Comparison of ENCODE assay signal across 5 cellular contexts in genomic region chr16:23595246-23595950, GRCh38. TPM values are rescaled to one million over a fixed set of nuclear protein-coding genes. Genes with fewer than 3 reads are reported as not detected.
DNase-seq lines count a peak whose midpoint lies in the region; ATAC-seq, FAIRE-seq and TF ChIP-seq lines count a peak whose summit lies in the region.

No MANE protein-coding gene starts in this region.

- H3K36me3 ChIP-seq in GM12878 (ENCODE audit: control insufficient read depth in 2 of 2, insufficient read depth in 2 of 2, low read length in 1 of 2), result peaks cover 6 to 13% of the 10 kb centered on the region in 2 experiments

- CTCF ChIA-PET in GM12878 (lab: Yijun Ruan, JAX), result no interaction called here

- TF ChIP-seq CTCF in GM12878 (IDR thresholded peaks at IDR 0.05 in 2 of 3, conservative IDR thresholded peaks at IDR 0.05 in 1 of 3; ENCODE audit: control insufficient read depth in 2 of 3, extremely low read depth in 1 of 3, insufficient read depth in 1 of 3, low read depth in 3 of 3, low read length in 3 of 3), result no peak
- no peak for TF ChIP-seq CTCF in natural killer cell (IDR thresholded peaks at IDR 0.05)

- TF ChIP-seq EP300 in GM12878 (IDR thresholded peaks at IDR 0.05; ENCODE audit: borderline replicate concordance in 1 of 2, control insufficient read depth in 1 of 2, low read depth in 2 of 2, low read length in 2 of 2), result no peak

- H3K4me3 Mint-ChIP-seq in natural killer cell, result peak overlapping the region; percentile 81

- intact Hi-C loops in GM12878 (cut with micrococcal nuclease; ENCODE audit: unreplicated experiment), result loop anchor here (5.0 kb wide), 1 partner anchor 88 kb away; no protein-coding TSS in a partner anchor
- intact Hi-C loops in natural killer cell (cut with micrococcal nuclease), result no loop called here
- intact Hi-C loops in posterior vena cava (cut with DNase I), result no loop called here

- H3K4me2 ChIP-seq in GM12878 (ENCODE audit: control insufficient read depth, insufficient read depth), result peak overlapping the region; percentile 64

- DNase-seq in GM12878 (ENCODE audit: low read depth, low spot score) (no peak), natural killer cell (no peak), posterior vena cava (ENCODE audit: low spot score) (no peak)
- no peak for DNase-seq in activated CD4-positive, CD25-positive, alpha-beta regulatory T cell (lab: John Stamatoyannopoulos, UW)

- H3K4me1 ChIP-seq in GM12878 (ENCODE audit: control insufficient read depth, insufficient read depth, low read length), result peaks cover 16% of the 10 kb centered on the region

- peak; percentile 3 for ATAC-seq in HG03565 (IDR thresholded peaks at IDR 0.05; ENCODE audit: unreplicated experiment)
- peak; percentile 9 for ATAC-seq in GM12878
- no peak for ATAC-seq in natural killer cell

- no peaks in the 10 kb centered on the region for H3K27me3 Mint-ChIP-seq in natural killer cell (ENCODE audit: low read depth in 2 of 2)

- peak overlapping the region in 1 of 2 donors; percentile 75 for H3K27ac Mint-ChIP-seq in natural killer cell

- no peak for TF ChIP-seq RAD21 in GM12878 (IDR thresholded peaks at IDR 0.05; ENCODE audit: insufficient read depth, low read depth, low read length)

- no peak for TF ChIP-seq POLR2A in GM12878 (IDR thresholded peaks at IDR 0.05; ENCODE audit: low read depth, low read length)

- no peaks in the 10 kb centered on the region for H3K27me3 ChIP-seq in GM12878 (replicated peaks in 1 of 2; ENCODE audit: control insufficient read depth in 2 of 2, insufficient read depth in 2 of 2, low read length in 1 of 2)

- RAD21 ChIA-PET in GM12878 (lab: Charles Lee; ENCODE audit: unreplicated experiment), result interaction anchor here (1.8 kb wide), 1 partner anchor 37 kb away, joined by 13 read pairs; the partner anchor contains the start of genes EARS2 and UBFD1

- H4K20me1 ChIP-seq in GM12878 (ENCODE audit: control insufficient read depth, insufficient read depth), result no peaks in the 10 kb centered on the region; the same call in 1 of the 2 replicates

- POLR2A ChIA-PET in GM12878 (lab: Charles Lee), result no interaction called here

- H3K9me3 Mint-ChIP-seq in natural killer cell, result no peaks in the 10 kb centered on the region

- in situ Hi-C loops in GM12878 (cut with MboI), result no loop called here

- peaks cover 44% of the 10 kb centered on the region for H3K79me2 ChIP-seq in GM12878 (ENCODE audit: control insufficient read depth, insufficient read depth, low read length)

- SMC1A ChIA-PET in GM12878 (lab: Charles Lee; ENCODE audit: uncharacterized antibody, unreplicated experiment), result no interaction called here

- no peaks in the 10 kb centered on the region for H3K9me3 ChIP-seq in GM12878 (replicated peaks; ENCODE audit: control insufficient read depth, insufficient read depth, low read length)

- H3K36me3 Mint-ChIP-seq in natural killer cell, result no peaks in the 10 kb centered on the region

- peak overlapping the region; percentile 82 for H3K4me3 ChIP-seq in GM12878

- H2AFZ ChIP-seq in GM12878 (ENCODE audit: control insufficient read depth, low read depth, low read length), result peak overlapping the region; percentile 93

- no peak for FAIRE-seq in GM12878 (lab: Jason Lieb, UNC)

- 33% methylated on average over 34 of the region's 34 CpGs for WGBS in GM12878 (ENCODE audit: insufficient coverage, insufficient replicate concordance, low lambda C conversion rate, missing lambda C conversion rate)

- H3K9ac ChIP-seq in GM12878 (ENCODE audit: control insufficient read depth, insufficient read depth, low read length), result peak overlapping the region; percentile 89

- BruUV-seq in GM12878 (replicated peaks; lab: Mats Ljungman, UMichigan), result TSS peak; percentile 73

- peak overlapping the region; percentile 77 for H3K27ac ChIP-seq in GM12878 (ENCODE audit: control insufficient read depth, insufficient read depth)

- H3K4me1 Mint-ChIP-seq in natural killer cell, result peaks cover 12 to 32% of the 10 kb centered on the region in 2 donors

RNA-seq across cellular contexts. Expression of gene NDUFAB1, which starts 0.7 kb away (rescaled TPM):
- total RNA-seq in GM12878 (2013; cell fraction: nucleolus; rRNA removed), result 11.1 and 12.3 TPM in 2 replicates
- total RNA-seq in GM12878 (2014; rRNA removed), result 258 and 271 TPM in 2 replicates
- 115 and 123 TPM in 2 replicates for total RNA-seq in GM12878 (2014; rRNA removed; fragmentation: Illumina TruSeq; extraction: Trizol)
- 131 and 137 TPM in 2 replicates for total RNA-seq in GM12878 (2021)
- polyA plus RNA-seq in GM12878 (2011; ENCODE audit: low read depth), result 86.6 TPM
- 237 and 375 TPM in 2 replicates for polyA plus RNA-seq in GM12878 (2011; rRNA removed)
- polyA plus RNA-seq in GM12878 (2011; cell fraction: cytosol; rRNA removed), result 185 and 215 TPM in 2 replicates
- polyA plus RNA-seq in GM12878 (2011; cell fraction: nucleus; rRNA removed), result 124 and 138 TPM in 2 replicates
- polyA plus RNA-seq in GM12878 (2012), result 126 and 136 TPM in 2 replicates
- 64.1 and 79.9 TPM in 2 replicates for polyA plus RNA-seq in GM12878 (2014; fragmentation: Illumina TruSeq; extraction: Trizol)
- polyA plus RNA-seq in GM12878 (2014; fragmentation: Nextera tagmentation; extraction: Ambion mirVana), result 100 to 1,000 TPM in 1 of 2 experiments, 10 to 100 TPM in 1; 99.8 to 226 TPM
- 325 and 378 TPM in 2 replicates for polyA plus RNA-seq in GM12878 (2014; rRNA removed)
- polyA plus RNA-seq in GM12878 (2016; fragmentation: Nextera tagmentation; extraction: Ambion mirVana), result 100 to 1,000 TPM; 564 to 584 TPM
- 22.7 and 25.8 TPM in 2 replicates for polyA minus RNA-seq in GM12878 (2011; rRNA and poly(A)+ RNA removed)
- polyA minus RNA-seq in GM12878 (2011; cell fraction: cytosol; rRNA and poly(A)+ RNA removed), result 35.7 and 37.4 TPM in 2 replicates
- polyA minus RNA-seq in GM12878 (2011; cell fraction: nucleus; rRNA and poly(A)+ RNA removed), result 9.4 and 18.8 TPM in 2 replicates
- total RNA-seq in natural killer cell, result 10 to 100 TPM; 27.3 to 30.5 (median 28.3) TPM
- 10 to 100 TPM; 56.1 to 61.0 TPM for total RNA-seq in posterior vena cava

RNA-seq across cellular contexts. Expression of gene UBFD1, which starts 37.9 kb away (rescaled TPM):
- 85.8 and 94.9 TPM in 2 replicates for total RNA-seq in GM12878 (2013; cell fraction: nucleolus; rRNA removed)
- total RNA-seq in GM12878 (2014; rRNA removed), result 31.3 and 38.3 TPM in 2 replicates
- 18.1 and 19.0 TPM in 2 replicates for total RNA-seq in GM12878 (2014; rRNA removed; fragmentation: Illumina TruSeq; extraction: Trizol)
- 45.8 and 48.5 TPM in 2 replicates for total RNA-seq in GM12878 (2021)
- polyA plus RNA-seq in GM12878 (2011; ENCODE audit: low read depth), result 14.2 TPM
- polyA plus RNA-seq in GM12878 (2011; rRNA removed), result 37.6 and 41.9 TPM in 2 replicates
- 36.0 and 38.8 TPM in 2 replicates for polyA plus RNA-seq in GM12878 (2011; cell fraction: cytosol; rRNA removed)
- polyA plus RNA-seq in GM12878 (2011; cell fraction: nucleus; rRNA removed), result 47.5 and 49.8 TPM in 2 replicates
- 20.5 and 20.8 TPM in 2 replicates for polyA plus RNA-seq in GM12878 (2012)
- polyA plus RNA-seq in GM12878 (2014; fragmentation: Illumina TruSeq; extraction: Trizol), result 23.4 and 23.7 TPM in 2 replicates
- 1 to 10 TPM; 7.3 to 7.9 TPM for polyA plus RNA-seq in GM12878 (2014; fragmentation: Nextera tagmentation; extraction: Ambion mirVana)
- 31.1 and 40.7 TPM in 2 replicates for polyA plus RNA-seq in GM12878 (2014; rRNA removed)
- 10 to 100 TPM; 33.2 to 38.6 TPM for polyA plus RNA-seq in GM12878 (2016; fragmentation: Nextera tagmentation; extraction: Ambion mirVana)
- 34.2 and 37.5 TPM in 2 replicates for polyA minus RNA-seq in GM12878 (2011; rRNA and poly(A)+ RNA removed)
- 8.0 and 10.4 TPM in 2 replicates for polyA minus RNA-seq in GM12878 (2011; cell fraction: cytosol; rRNA and poly(A)+ RNA removed)
- 29.4 and 42.0 TPM in 2 replicates for polyA minus RNA-seq in GM12878 (2011; cell fraction: nucleus; rRNA and poly(A)+ RNA removed)
- total RNA-seq in natural killer cell, result 10 to 100 TPM; 51.4 to 65.8 (median 63.6) TPM
- 10 to 100 TPM; 37.3 to 37.4 TPM for total RNA-seq in posterior vena cava

RNA-seq across cellular contexts. Expression of gene EARS2, which starts 38.2 kb away (rescaled TPM):
- total RNA-seq in GM12878 (2013; cell fraction: nucleolus; rRNA removed), result 85.7 and 98.9 TPM in 2 replicates
- total RNA-seq in GM12878 (2014; rRNA removed), result 38.0 and 39.0 TPM in 2 replicates
- total RNA-seq in GM12878 (2014; rRNA removed; fragmentation: Illumina TruSeq; extraction: Trizol), result 36.7 TPM in 2 replicates
- 28.8 and 32.1 TPM in 2 replicates for total RNA-seq in GM12878 (2021)
- 32.3 TPM for polyA plus RNA-seq in GM12878 (2011; ENCODE audit: low read depth)
- polyA plus RNA-seq in GM12878 (2011; rRNA removed), result 63.0 and 65.9 TPM in 2 replicates
- 107 and 120 TPM in 2 replicates for polyA plus RNA-seq in GM12878 (2011; cell fraction: cytosol; rRNA removed)
- 90.6 and 122 TPM in 2 replicates for polyA plus RNA-seq in GM12878 (2011; cell fraction: nucleus; rRNA removed)
- polyA plus RNA-seq in GM12878 (2012), result 16.5 and 17.4 TPM in 2 replicates
- polyA plus RNA-seq in GM12878 (2014; fragmentation: Illumina TruSeq; extraction: Trizol), result 41.3 and 47.9 TPM in 2 replicates
- polyA plus RNA-seq in GM12878 (2014; fragmentation: Nextera tagmentation; extraction: Ambion mirVana), result 10 to 100 TPM; 12.9 to 27.0 TPM
- polyA plus RNA-seq in GM12878 (2014; rRNA removed), result 27.3 and 39.8 TPM in 2 replicates
- polyA plus RNA-seq in GM12878 (2016; fragmentation: Nextera tagmentation; extraction: Ambion mirVana), result 10 to 100 TPM; 31.0 to 34.8 TPM
- 107 and 161 TPM in 2 replicates for polyA minus RNA-seq in GM12878 (2011; rRNA and poly(A)+ RNA removed)
- 26.6 and 33.1 TPM in 2 replicates for polyA minus RNA-seq in GM12878 (2011; cell fraction: cytosol; rRNA and poly(A)+ RNA removed)
- polyA minus RNA-seq in GM12878 (2011; cell fraction: nucleus; rRNA and poly(A)+ RNA removed), result 58.2 and 89.6 TPM in 2 replicates
- 10 to 100 TPM; 12.1 to 14.2 (median 12.4) TPM for total RNA-seq in natural killer cell
- 10 to 100 TPM in 1 of 2 donors, 1 to 10 TPM in 1; 9.9 to 11.1 TPM for total RNA-seq in posterior vena cava

RNA-seq across cellular contexts. Expression of gene PALB2, which starts 45.7 kb away (rescaled TPM):
- total RNA-seq in GM12878 (2013; cell fraction: nucleolus; rRNA removed), result 46.5 and 51.4 TPM in 2 replicates
- 15.8 and 18.0 TPM in 2 replicates for total RNA-seq in GM12878 (2014; rRNA removed)
- 23.4 and 23.8 TPM in 2 replicates for total RNA-seq in GM12878 (2014; rRNA removed; fragmentation: Illumina TruSeq; extraction: Trizol)
- 17.1 and 17.3 TPM in 2 replicates for total RNA-seq in GM12878 (2021)
- 15.2 TPM for polyA plus RNA-seq in GM12878 (2011; ENCODE audit: low read depth)
- 12.4 and 18.8 TPM in 2 replicates for polyA plus RNA-seq in GM12878 (2011; rRNA removed)
- 6.7 and 7.9 TPM in 2 replicates for polyA plus RNA-seq in GM12878 (2011; cell fraction: cytosol; rRNA removed)
- 7.9 and 10.9 TPM in 2 replicates for polyA plus RNA-seq in GM12878 (2011; cell fraction: nucleus; rRNA removed)
- polyA plus RNA-seq in GM12878 (2012), result 11.0 and 12.7 TPM in 2 replicates
- polyA plus RNA-seq in GM12878 (2014; fragmentation: Illumina TruSeq; extraction: Trizol), result 18.7 and 22.6 TPM in 2 replicates
- polyA plus RNA-seq in GM12878 (2014; fragmentation: Nextera tagmentation; extraction: Ambion mirVana), result 10 to 100 TPM in 1 of 2 experiments, 1 to 10 TPM in 1; 9.2 to 15.1 TPM
- 12.2 and 17.8 TPM in 2 replicates for polyA plus RNA-seq in GM12878 (2014; rRNA removed)
- polyA plus RNA-seq in GM12878 (2016; fragmentation: Nextera tagmentation; extraction: Ambion mirVana), result 10 to 100 TPM; 22.4 to 24.6 TPM
- 14.9 and 16.9 TPM in 2 replicates for polyA minus RNA-seq in GM12878 (2011; rRNA and poly(A)+ RNA removed)
- polyA minus RNA-seq in GM12878 (2011; cell fraction: cytosol; rRNA and poly(A)+ RNA removed), result 7.5 and 8.0 TPM in 2 replicates
- polyA minus RNA-seq in GM12878 (2011; cell fraction: nucleus; rRNA and poly(A)+ RNA removed), result 12.9 and 24.2 TPM in 2 replicates
- 10 to 100 TPM; 10.7 to 12.8 (median 10.9) TPM for total RNA-seq in natural killer cell
- total RNA-seq in posterior vena cava, result 10 to 100 TPM in 1 of 2 donors, 1 to 10 TPM in 1; 7.7 to 10.2 TPM

RNA-seq across cellular contexts. Expression of gene DCTN5, which starts 45.9 kb away (rescaled TPM):
- 94.9 and 104 TPM in 2 replicates for total RNA-seq in GM12878 (2013; cell fraction: nucleolus; rRNA removed)
- total RNA-seq in GM12878 (2014; rRNA removed) (49.1 and 61.9 TPM in 2 replicates), GM12878 (2014; rRNA removed; fragmentation: Illumina TruSeq; extraction: Trizol) (66.6 and 69.3 TPM in 2 replicates), GM12878 (2021) (84.7 and 86.6 TPM in 2 replicates), natural killer cell (10 to 100 TPM; 60.7 to 72.1 (median 65.8) TPM), posterior vena cava (10 to 100 TPM; 46.7 to 48.2 TPM)
- polyA plus RNA-seq in GM12878 (2011; ENCODE audit: low read depth), result 108 TPM
- polyA plus RNA-seq in GM12878 (2011; rRNA removed) (153 and 159 TPM in 2 replicates), GM12878 (2014; fragmentation: Illumina TruSeq; extraction: Trizol) (97.1 and 108 TPM in 2 replicates), GM12878 (2014; fragmentation: Nextera tagmentation; extraction: Ambion mirVana) (10 to 100 TPM; 69.2 to 72.5 TPM), GM12878 (2014; rRNA removed) (66.4 and 76.2 TPM in 2 replicates), GM12878 (2016; fragmentation: Nextera tagmentation; extraction: Ambion mirVana) (100 to 1,000 TPM; 123 to 126 TPM)
- polyA plus RNA-seq in GM12878 (2011; cell fraction: cytosol; rRNA removed), result 62.3 and 76.7 TPM in 2 replicates
- polyA plus RNA-seq in GM12878 (2011; cell fraction: nucleus; rRNA removed), result 77.1 and 78.1 TPM in 2 replicates
- 64.4 and 78.0 TPM in 2 replicates for polyA plus RNA-seq in GM12878 (2012)
- polyA minus RNA-seq in GM12878 (2011; rRNA and poly(A)+ RNA removed), result 97.7 and 177 TPM in 2 replicates
- 19.9 and 30.1 TPM in 2 replicates for polyA minus RNA-seq in GM12878 (2011; cell fraction: cytosol; rRNA and poly(A)+ RNA removed)
- 23.0 and 29.5 TPM in 2 replicates for polyA minus RNA-seq in GM12878 (2011; cell fraction: nucleus; rRNA and poly(A)+ RNA removed)

Comparison
In these comparisons a context has a peak if more than half of its experiments do, and no peak if none do; other contexts are left out.
1. ATAC-seq: peak in HG03565 (single experiment) and GM12878 (single experiment); none in natural killer cell (0 of 3).